Comparison of ENCODE assay signal across 1 cellular context in the genomic region with DNA sequence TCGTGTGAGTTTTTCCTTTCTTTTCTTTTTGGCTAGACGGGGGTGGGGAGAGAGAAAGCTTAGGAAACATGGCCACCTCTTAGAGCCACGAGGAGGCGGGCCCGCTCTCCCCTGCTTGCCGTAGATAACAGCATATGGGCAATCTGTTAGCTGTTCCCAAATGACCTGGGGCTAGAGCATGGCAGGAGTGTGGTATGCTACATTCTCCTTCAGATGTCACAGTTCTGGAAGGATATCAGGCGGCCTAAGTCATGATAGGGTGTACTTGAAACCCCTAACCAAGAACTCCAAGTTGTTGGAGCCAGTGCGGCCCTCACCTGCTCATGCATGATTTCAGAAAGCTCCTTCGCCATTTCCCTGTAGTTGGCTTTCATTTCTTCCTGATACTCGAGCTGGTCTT.
TF ChIP-seq lines count a peak whose summit lies in the region.

No MANE protein-coding gene starts in this region.

TF ChIP-seq in K562, 482 proteins besides CTCF, POLR2A, EP300 and RAD21 (continues in another document):
- no peak for TF ChIP-seq NR2F6 (CRISPR knock-in tag; IDR thresholded peaks at IDR 0.05)
- no peak for TF ChIP-seq ZNF766 (CRISPR knock-in tag; conservative IDR thresholded peaks at IDR 0.05)
- TF ChIP-seq IRF2 (CRISPR knock-in tag; IDR thresholded peaks at IDR 0.05) = no peak
- TF ChIP-seq, protein P1, sequence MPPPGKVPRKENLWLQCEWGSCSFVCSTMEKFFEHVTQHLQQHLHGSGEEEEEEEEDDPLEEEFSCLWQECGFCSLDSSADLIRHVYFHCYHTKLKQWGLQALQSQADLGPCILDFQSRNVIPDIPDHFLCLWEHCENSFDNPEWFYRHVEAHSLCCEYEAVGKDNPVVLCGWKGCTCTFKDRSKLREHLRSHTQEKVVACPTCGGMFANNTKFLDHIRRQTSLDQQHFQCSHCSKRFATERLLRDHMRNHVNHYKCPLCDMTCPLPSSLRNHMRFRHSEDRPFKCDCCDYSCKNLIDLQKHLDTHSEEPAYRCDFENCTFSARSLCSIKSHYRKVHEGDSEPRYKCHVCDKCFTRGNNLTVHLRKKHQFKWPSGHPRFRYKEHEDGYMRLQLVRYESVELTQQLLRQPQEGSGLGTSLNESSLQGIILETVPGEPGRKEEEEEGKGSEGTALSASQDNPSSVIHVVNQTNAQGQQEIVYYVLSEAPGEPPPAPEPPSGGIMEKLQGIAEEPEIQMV (tag; conservative IDR thresholded peaks at IDR 0.05; ENCODE audit: low read depth) = no peak
- TF ChIP-seq PTBP1 (IDR thresholded peaks at IDR 0.05; ENCODE audit: low read depth, low read length) = no peak
- TF ChIP-seq TBL1XR1 (IDR thresholded peaks at IDR 0.05; ENCODE audit: low read length in 2 of 2) = no peak
- TF ChIP-seq, protein P2, sequence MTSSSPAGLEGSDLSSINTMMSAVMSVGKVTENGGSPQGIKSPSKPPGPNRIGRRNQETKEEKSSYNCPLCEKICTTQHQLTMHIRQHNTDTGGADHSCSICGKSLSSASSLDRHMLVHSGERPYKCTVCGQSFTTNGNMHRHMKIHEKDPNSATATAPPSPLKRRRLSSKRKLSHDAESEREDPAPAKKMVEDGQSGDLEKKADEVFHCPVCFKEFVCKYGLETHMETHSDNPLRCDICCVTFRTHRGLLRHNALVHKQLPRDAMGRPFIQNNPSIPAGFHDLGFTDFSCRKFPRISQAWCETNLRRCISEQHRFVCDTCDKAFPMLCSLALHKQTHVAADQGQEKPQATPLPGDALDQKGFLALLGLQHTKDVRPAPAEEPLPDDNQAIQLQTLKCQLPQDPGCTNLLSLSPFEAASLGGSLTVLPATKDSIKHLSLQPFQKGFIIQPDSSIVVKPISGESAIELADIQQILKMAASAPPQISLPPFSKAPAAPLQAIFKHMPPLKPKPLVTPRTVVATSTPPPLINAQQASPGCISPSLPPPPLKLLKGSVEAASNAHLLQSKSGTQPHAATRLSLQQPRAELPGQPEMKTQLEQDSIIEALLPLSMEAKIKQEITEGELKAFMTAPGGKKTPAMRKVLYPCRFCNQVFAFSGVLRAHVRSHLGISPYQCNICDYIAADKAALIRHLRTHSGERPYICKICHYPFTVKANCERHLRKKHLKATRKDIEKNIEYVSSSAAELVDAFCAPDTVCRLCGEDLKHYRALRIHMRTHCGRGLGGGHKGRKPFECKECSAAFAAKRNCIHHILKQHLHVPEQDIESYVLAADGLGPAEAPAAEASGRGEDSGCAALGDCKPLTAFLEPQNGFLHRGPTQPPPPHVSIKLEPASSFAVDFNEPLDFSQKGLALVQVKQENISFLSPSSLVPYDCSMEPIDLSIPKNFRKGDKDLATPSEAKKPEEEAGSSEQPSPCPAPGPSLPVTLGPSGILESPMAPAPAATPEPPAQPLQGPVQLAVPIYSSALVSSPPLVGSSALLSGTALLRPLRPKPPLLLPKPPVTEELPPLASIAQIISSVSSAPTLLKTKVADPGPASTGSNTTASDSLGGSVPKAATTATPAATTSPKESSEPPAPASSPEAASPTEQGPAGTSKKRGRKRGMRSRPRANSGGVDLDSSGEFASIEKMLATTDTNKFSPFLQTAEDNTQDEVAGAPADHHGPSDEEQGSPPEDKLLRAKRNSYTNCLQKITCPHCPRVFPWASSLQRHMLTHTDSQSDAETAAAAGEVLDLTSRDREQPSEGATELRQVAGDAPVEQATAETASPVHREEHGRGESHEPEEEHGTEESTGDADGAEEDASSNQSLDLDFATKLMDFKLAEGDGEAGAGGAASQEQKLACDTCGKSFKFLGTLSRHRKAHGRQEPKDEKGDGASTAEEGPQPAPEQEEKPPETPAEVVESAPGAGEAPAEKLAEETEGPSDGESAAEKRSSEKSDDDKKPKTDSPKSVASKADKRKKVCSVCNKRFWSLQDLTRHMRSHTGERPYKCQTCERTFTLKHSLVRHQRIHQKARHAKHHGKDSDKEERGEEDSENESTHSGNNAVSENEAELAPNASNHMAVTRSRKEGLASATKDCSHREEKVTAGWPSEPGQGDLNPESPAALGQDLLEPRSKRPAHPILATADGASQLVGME (CRISPR knock-in tag; IDR thresholded peaks at IDR 0.05) = no peak
- TF ChIP-seq KAT8 (IDR thresholded peaks at IDR 0.05; ENCODE audit: low read depth) = no peak
- no peak for TF ChIP-seq HNRNPH1 (optimal IDR thresholded peaks at IDR 0.05; ENCODE audit: low read depth, low read length)
- TF ChIP-seq ZNF699 (CRISPR knock-in tag; IDR thresholded peaks at IDR 0.05; ENCODE audit: insufficient replicate concordance) = no peak
- TF ChIP-seq SNRNP70 (optimal IDR thresholded peaks at IDR 0.05; ENCODE audit: low read depth, low read length) = no peak
- TF ChIP-seq OTX1 (CRISPR knock-in tag; IDR thresholded peaks at IDR 0.05) = no peak
- 0 out of 2 replicates have a peak, but pooled peaks have one; percentile 34 for TF ChIP-seq PML (IDR thresholded peaks at IDR 0.05; ENCODE audit: low read length)
- TF ChIP-seq HMGN3 (IDR thresholded peaks at IDR 0.05; ENCODE audit: borderline replicate concordance, extremely low read depth, insufficient read length, low read depth, low read length) = no peak
- no peak for TF ChIP-seq YBX1 (IDR thresholded peaks at IDR 0.05)
- TF ChIP-seq TRIM28 (IDR thresholded peaks at IDR 0.05) = no peak
- no peak for TF ChIP-seq ZNF174 (CRISPR knock-in tag; IDR thresholded peaks at IDR 0.05)
- TF ChIP-seq ZNF431 (CRISPR knock-in tag; IDR thresholded peaks at IDR 0.05) = peak; percentile 46; the same call in 1 of the 2 replicates
- no peak for TF ChIP-seq ZNF324 (CRISPR knock-in tag; IDR thresholded peaks at IDR 0.05)
- TF ChIP-seq ZNF584 (CRISPR knock-in tag; IDR thresholded peaks at IDR 0.05; ENCODE audit: low read depth) = no peak
- TF ChIP-seq ZBED1 (IDR thresholded peaks at IDR 0.05) = no peak
- TF ChIP-seq MXI1 (IDR thresholded peaks at IDR 0.05; ENCODE audit: low read depth, low read length) = no peak
- no peak; the same call in 1 of the 2 replicates for TF ChIP-seq LEF1 (IDR thresholded peaks at IDR 0.05)
- TF ChIP-seq PRPF4 (IDR thresholded peaks at IDR 0.05; ENCODE audit: insufficient read depth, low read depth, low read length, poor library complexity, severe bottlenecking) = no peak
- TF ChIP-seq SMAD2 (IDR thresholded peaks at IDR 0.05; ENCODE audit: low read depth, low read length) = no peak
- TF ChIP-seq BMI1 (IDR thresholded peaks at IDR 0.05; ENCODE audit: low read length) = no peak
- no peak for TF ChIP-seq CREB1 (IDR thresholded peaks at IDR 0.05)
- TF ChIP-seq CREB1 (CRISPR knock-in tag; IDR thresholded peaks at IDR 0.05) = no peak
- no peak for TF ChIP-seq ZNF561 (CRISPR knock-in tag; conservative IDR thresholded peaks at IDR 0.05)
- TF ChIP-seq ZBTB7A (IDR thresholded peaks at IDR 0.05; ENCODE audit: borderline replicate concordance, control insufficient read depth, low read depth, low read length) = no peak
- TF ChIP-seq, protein P3, sequence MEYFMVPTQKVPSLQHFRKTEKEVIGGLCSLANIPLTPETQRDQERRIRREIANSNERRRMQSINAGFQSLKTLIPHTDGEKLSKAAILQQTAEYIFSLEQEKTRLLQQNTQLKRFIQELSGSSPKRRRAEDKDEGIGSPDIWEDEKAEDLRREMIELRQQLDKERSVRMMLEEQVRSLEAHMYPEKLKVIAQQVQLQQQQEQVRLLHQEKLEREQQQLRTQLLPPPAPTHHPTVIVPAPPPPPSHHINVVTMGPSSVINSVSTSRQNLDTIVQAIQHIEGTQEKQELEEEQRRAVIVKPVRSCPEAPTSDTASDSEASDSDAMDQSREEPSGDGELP (CRISPR knock-in tag; IDR thresholded peaks at IDR 0.05; ENCODE audit: borderline replicate concordance) = 0 out of 2 replicates have a peak, but pooled peaks have one; percentile 38
- TF ChIP-seq, protein P4, sequence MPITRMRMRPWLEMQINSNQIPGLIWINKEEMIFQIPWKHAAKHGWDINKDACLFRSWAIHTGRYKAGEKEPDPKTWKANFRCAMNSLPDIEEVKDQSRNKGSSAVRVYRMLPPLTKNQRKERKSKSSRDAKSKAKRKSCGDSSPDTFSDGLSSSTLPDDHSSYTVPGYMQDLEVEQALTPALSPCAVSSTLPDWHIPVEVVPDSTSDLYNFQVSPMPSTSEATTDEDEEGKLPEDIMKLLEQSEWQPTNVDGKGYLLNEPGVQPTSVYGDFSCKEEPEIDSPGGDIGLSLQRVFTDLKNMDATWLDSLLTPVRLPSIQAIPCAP (CRISPR knock-in tag; IDR thresholded peaks at IDR 0.05; ENCODE audit: borderline replicate concordance) = no peak
- TF ChIP-seq, protein P5, sequence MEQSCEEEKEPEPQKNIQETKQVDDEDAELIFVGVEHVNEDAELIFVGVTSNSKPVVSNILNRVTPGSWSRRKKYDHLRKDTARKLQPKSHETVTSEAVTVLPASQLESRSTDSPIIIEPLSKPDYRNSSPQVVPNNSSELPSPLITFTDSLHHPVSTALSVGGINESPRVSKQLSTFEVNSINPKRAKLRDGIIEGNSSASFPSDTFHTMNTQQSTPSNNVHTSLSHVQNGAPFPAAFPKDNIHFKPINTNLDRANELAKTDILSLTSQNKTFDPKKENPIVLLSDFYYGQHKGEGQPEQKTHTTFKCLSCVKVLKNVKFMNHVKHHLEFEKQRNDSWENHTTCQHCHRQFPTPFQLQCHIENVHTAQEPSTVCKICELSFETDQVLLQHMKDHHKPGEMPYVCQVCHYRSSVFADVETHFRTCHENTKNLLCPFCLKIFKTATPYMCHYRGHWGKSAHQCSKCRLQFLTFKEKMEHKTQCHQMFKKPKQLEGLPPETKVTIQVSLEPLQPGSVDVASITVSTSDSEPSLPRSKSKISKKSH (CRISPR knock-in tag; IDR thresholded peaks at IDR 0.05) = no peak
- TF ChIP-seq NCOR1 (IDR thresholded peaks at IDR 0.05) = peak; percentile 68
- TF ChIP-seq SAFB2 (IDR thresholded peaks at IDR 0.05; ENCODE audit: borderline replicate concordance, low read depth, low read length, severe bottlenecking) = no peak
- TF ChIP-seq SOX6 (IDR thresholded peaks at IDR 0.05) = 0 out of 2 replicates have a peak, but pooled peaks have one; percentile 25
- no peak for TF ChIP-seq TSC22D4 (tag; IDR thresholded peaks at IDR 0.05)
- TF ChIP-seq RBBP5 (IDR thresholded peaks at IDR 0.05; ENCODE audit: borderline replicate concordance, insufficient read depth, low read length, poor library complexity, severe bottlenecking) = no peak
- TF ChIP-seq SLC30A9 (CRISPR knock-in tag; IDR thresholded peaks at IDR 0.05) = no peak
- TF ChIP-seq U2AF2 (optimal IDR thresholded peaks at IDR 0.05; ENCODE audit: low read depth, low read length) = no peak
- TF ChIP-seq GTF2A2 (tag; IDR thresholded peaks at IDR 0.05) = no peak
- TF ChIP-seq, protein P6, sequence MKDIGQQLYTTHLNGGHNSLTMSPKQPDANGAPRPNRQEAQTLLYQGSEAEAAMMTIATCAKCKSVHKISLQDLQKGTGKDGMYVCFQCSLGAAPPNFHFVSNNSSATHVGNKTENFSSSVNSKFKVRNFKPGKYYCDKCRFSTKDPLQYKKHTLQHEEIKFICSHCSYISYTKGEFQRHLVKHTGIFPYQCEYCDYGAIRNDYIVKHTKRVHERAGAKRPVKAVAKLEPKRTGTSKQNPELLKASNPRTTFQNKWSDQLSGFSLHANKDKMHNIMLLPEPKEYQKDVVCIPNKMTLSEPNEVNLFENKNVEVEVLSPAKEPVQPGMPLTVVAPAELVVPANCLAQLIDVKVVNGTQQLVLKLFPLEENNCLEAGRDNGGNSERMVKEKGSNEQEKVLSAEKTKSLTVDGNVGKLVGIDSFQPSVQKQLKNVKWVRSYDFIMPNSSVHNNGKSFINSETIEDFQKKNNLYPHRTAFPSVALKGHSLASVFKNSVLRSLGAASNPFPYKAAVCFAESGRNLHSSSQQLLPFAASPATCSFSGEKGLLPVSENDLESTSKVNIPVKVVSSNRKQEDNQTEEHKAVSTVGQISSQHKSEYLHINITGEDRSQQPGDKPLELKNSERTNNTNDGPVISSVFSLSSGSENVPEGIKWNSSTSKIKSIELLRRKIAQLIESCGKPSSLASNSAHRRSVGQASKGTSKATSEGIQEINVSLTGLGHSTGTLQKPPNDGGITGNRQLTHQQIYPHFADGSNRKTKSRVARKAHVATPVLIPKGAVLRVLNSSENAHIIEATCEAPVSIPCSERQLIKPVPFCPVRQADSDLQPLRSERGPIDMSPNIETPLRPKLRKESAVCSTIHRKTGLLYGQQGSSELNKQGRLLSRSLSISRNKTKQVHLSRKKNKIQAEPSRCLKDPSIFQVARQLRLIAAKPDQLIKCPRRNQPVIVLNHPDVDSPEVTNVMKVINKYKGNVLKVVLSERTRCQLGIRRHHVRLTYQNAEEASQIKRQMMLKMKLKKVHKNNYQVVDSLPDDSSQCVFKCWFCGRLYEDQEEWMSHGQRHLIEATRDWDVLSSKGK (CRISPR knock-in tag; IDR thresholded peaks at IDR 0.05) = no peak
- TF ChIP-seq, protein P7, sequence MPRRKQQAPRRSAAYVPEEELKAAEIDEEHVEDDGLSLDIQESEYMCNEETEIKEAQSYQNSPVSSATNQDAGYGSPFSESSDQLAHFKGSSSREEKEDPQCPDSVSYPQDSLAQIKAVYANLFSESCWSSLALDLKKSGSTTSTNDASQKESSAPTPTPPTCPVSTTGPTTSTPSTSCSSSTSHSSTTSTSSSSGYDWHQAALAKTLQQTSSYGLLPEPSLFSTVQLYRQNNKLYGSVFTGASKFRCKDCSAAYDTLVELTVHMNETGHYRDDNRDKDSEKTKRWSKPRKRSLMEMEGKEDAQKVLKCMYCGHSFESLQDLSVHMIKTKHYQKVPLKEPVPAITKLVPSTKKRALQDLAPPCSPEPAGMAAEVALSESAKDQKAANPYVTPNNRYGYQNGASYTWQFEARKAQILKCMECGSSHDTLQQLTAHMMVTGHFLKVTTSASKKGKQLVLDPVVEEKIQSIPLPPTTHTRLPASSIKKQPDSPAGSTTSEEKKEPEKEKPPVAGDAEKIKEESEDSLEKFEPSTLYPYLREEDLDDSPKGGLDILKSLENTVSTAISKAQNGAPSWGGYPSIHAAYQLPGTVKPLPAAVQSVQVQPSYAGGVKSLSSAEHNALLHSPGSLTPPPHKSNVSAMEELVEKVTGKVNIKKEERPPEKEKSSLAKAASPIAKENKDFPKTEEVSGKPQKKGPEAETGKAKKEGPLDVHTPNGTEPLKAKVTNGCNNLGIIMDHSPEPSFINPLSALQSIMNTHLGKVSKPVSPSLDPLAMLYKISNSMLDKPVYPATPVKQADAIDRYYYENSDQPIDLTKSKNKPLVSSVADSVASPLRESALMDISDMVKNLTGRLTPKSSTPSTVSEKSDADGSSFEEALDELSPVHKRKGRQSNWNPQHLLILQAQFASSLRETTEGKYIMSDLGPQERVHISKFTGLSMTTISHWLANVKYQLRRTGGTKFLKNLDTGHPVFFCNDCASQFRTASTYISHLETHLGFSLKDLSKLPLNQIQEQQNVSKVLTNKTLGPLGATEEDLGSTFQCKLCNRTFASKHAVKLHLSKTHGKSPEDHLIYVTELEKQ (CRISPR knock-in tag; IDR thresholded peaks at IDR 0.05) = no peak
- TF ChIP-seq, protein P8, sequence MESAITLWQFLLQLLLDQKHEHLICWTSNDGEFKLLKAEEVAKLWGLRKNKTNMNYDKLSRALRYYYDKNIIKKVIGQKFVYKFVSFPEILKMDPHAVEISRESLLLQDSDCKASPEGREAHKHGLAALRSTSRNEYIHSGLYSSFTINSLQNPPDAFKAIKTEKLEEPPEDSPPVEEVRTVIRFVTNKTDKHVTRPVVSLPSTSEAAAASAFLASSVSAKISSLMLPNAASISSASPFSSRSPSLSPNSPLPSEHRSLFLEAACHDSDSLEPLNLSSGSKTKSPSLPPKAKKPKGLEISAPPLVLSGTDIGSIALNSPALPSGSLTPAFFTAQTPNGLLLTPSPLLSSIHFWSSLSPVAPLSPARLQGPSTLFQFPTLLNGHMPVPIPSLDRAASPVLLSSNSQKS (CRISPR knock-in tag; IDR thresholded peaks at IDR 0.05) = no peak
